ENCODE assay signal across 14 cellular contexts in the genomic region with DNA sequence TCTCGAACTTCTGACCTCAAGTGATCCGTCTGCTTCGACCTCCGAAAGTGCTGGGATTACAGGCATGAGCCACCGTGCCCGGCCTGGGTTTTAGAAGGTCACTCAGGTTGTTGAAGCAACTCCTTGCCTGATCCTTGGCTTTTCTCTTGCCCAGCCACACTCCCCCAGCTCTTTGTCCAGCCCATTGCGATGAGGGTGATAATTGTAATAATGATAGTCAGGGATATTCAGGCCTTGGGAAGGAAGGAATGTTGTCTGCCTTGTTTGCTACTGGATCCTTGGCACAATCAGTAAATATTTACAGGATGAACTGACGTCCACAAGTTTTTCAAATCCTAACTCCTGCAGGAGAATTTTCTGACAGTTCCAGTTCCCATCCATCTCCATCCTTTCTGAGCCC. TPM values are rescaled to one million over a fixed set of nuclear protein-coding genes. Genes with fewer than 3 reads are reported as not detected.
DNase-seq lines count a peak whose midpoint lies in the region; ATAC-seq and TF ChIP-seq lines count a peak whose summit lies in the region.
"Had no signal": no experiment of that assay in that cellular context is flagged by ENCODE, and none has a peak within 500 bp of the region (broad histone marks: within the 10 kb centered on the region; RNA-seq: fewer than 3 reads in every experiment).

No MANE protein-coding gene starts in this region.

- 68 to 89% methylated on average over 7 to 8 of the region's 8 CpGs for WGBS in body of pancreas, 2 donors
- 78 to 79% (median 79%) methylated on average over 8 of the region's 8 CpGs for WGBS in ovary, 3 donors

- H3K9me3 ChIP-seq in BLaER1 (no peaks in the 10 kb centered on the region), DOHH2 (ENCODE audit: control insufficient read depth, insufficient read depth, low read length) (no peaks in the 10 kb centered on the region), body of pancreas (no peaks in the 10 kb centered on the region), ovary (no peaks in the 10 kb centered on the region)
- H3K9me3 ChIP-seq: esophagus muscularis mucosa had no signal

- H3K4me1 Mint-ChIP-seq in WTC11 (peaks cover 19% of the 10 kb centered on the region), memory B cell (peaks cover 33% of the 10 kb centered on the region)

- H3K27me3 Mint-ChIP-seq in WTC11 (ENCODE audit: low read depth), result peaks cover 4% of the 10 kb centered on the region; the same call in 1 of the 2 replicates
- no peaks in the 10 kb centered on the region for H3K27me3 Mint-ChIP-seq in memory B cell

- no peak for TF ChIP-seq CTCF in DOHH2 (IDR thresholded peaks at IDR 0.05; ENCODE audit: low read depth, low read length, poor library complexity, severe bottlenecking)
- no peak for TF ChIP-seq CTCF in WTC11 (IDR thresholded peaks at IDR 0.05)
- no peak for TF ChIP-seq CTCF in body of pancreas (IDR thresholded peaks at IDR 0.05)
- no peak for TF ChIP-seq CTCF in ovary (IDR thresholded peaks at IDR 0.05)

- no peaks in the 10 kb centered on the region for H3K27me3 ChIP-seq in BLaER1
- no peaks in the 10 kb centered on the region for H3K27me3 ChIP-seq in DOHH2 (ENCODE audit: control insufficient read depth, low read length)
- H3K27me3 ChIP-seq in body of pancreas, result no peaks in the 10 kb centered on the region
- H3K27me3 ChIP-seq in ovary, result no peaks in the 10 kb centered on the region
- H3K27me3 ChIP-seq: esophagus muscularis mucosa, hepatocyte had no signal

- H3K9me2 ChIP-seq in DOHH2 (replicated peaks; ENCODE audit: control insufficient read depth, low read length), result no peaks in the 10 kb centered on the region

- peaks cover 84% of the 10 kb centered on the region for H3K79me2 ChIP-seq in DOHH2 (ENCODE audit: control insufficient read depth, low read length)

- peaks cover 54% of the 10 kb centered on the region for H3K36me3 ChIP-seq in BLaER1
- H3K36me3 ChIP-seq in DOHH2 (ENCODE audit: control insufficient read depth, low read length), result peaks cover 60% of the 10 kb centered on the region
- H3K36me3 ChIP-seq in body of pancreas (replicated peaks in 1 of 2; ENCODE audit: insufficient read depth in 1 of 2, low read depth in 2 of 2), result no peaks in the 10 kb centered on the region
- H3K36me3 ChIP-seq in ovary, result no peaks in the 10 kb centered on the region

- TF ChIP-seq EP300 in ovary (IDR thresholded peaks at IDR 0.05), result no peak

- CTCF ChIA-PET in WTC11 (lab: Charles Lee), result no interaction called here

- DNase-seq in WTC11 (ENCODE audit: low spot score) (no peak), memory B cell (ENCODE audit: low spot score in 2 of 2) (no peak), body of pancreas (no peak), SIG-M5 (lab: John Stamatoyannopoulos, UW) (no peak), ovary (no peak)
- DNase-seq: activated effector memory CD4-positive, alpha-beta T cell treated with anti-CD3 and anti-CD28 coated beads, Interleukin-2, amount 50 U/mL, for 16 hours; C1 segment of cervical spinal cord; stimulated activated CD4-positive, alpha-beta T cell treated with anti-CD3 and anti-CD28 coated beads, Interleukin-2, amount 100 ng/mL, for 24 hours had no signal

- H3K27ac ChIP-seq in BLaER1, result no peak overlapping the region
- H3K27ac ChIP-seq in DOHH2 (ENCODE audit: low read depth, low read length), result no peak overlapping the region
- H3K27ac ChIP-seq in body of pancreas, result no peak overlapping the region
- H3K27ac ChIP-seq in ovary, result no peak overlapping the region
- H3K27ac ChIP-seq: esophagus muscularis mucosa, hepatocyte had no signal

- POLR2A ChIA-PET in WTC11 (lab: Charles Lee), result no interaction called here

- peaks cover 64% of the 10 kb centered on the region for H4K20me1 ChIP-seq in BLaER1
- H4K20me1 ChIP-seq in DOHH2 (ENCODE audit: control insufficient read depth, insufficient read depth, low read depth, low read length), result peaks cover 15% of the 10 kb centered on the region; the same call in 1 of the 2 replicates

- peaks cover 5% of the 10 kb centered on the region for H3F3A ChIP-seq in DOHH2 (ENCODE audit: control insufficient read depth, insufficient read depth)

- H3K4me2 ChIP-seq in BLaER1 (peak overlapping the region; percentile 99), DOHH2 (ENCODE audit: low read length) (peak overlapping the region; percentile 83)

- peaks cover 70% of the 10 kb centered on the region for H3K4me1 ChIP-seq in BLaER1
- H3K4me1 ChIP-seq in DOHH2 (ENCODE audit: control insufficient read depth, low read length), result peaks cover 65% of the 10 kb centered on the region
- peaks cover 30% of the 10 kb centered on the region for H3K4me1 ChIP-seq in body of pancreas
- peaks cover 20% of the 10 kb centered on the region for H3K4me1 ChIP-seq in ovary (ENCODE audit: insufficient read depth)

- H3K27ac Mint-ChIP-seq in WTC11 (peak overlapping the region; percentile 73; the same call in 1 of the 2 replicates), memory B cell (peak overlapping the region; percentile 60)

- TF ChIP-seq POLR2A in body of pancreas (IDR thresholded peaks at IDR 0.05) (no peak), ovary (IDR thresholded peaks at IDR 0.05) (no peak)

- peaks cover 15% of the 10 kb centered on the region for H3K36me3 Mint-ChIP-seq in WTC11
- peaks cover 3% of the 10 kb centered on the region for H3K36me3 Mint-ChIP-seq in memory B cell

- peak overlapping the region; percentile 13; the same call in 1 of the 2 replicates for H3K9ac ChIP-seq in BLaER1

- H3K4me3 Mint-ChIP-seq in WTC11 (peak overlapping the region; percentile 94), memory B cell (peak overlapping the region; percentile 34)

- H3K9me3 Mint-ChIP-seq in WTC11 (peaks cover 7% of the 10 kb centered on the region), memory B cell (no peaks in the 10 kb centered on the region)

- ATAC-seq in WTC11 (no peak), memory B cell (ENCODE audit: low read depth) (no peak), body of pancreas (no peak), GM21515 (IDR thresholded peaks at IDR 0.05; ENCODE audit: unreplicated experiment) (no peak)
- ATAC-seq: Right ventricle myocardium inferior had no signal

- H3K4me3 ChIP-seq in BLaER1, result no peak overlapping the region
- H3K4me3 ChIP-seq in DOHH2 (ENCODE audit: low read length), result peak overlapping the region; percentile 32
- no peak overlapping the region for H3K4me3 ChIP-seq in body of pancreas
- H3K4me3 ChIP-seq in ovary, result no peak overlapping the region
- H3K4me3 ChIP-seq: esophagus muscularis mucosa, hepatocyte had no signal

- intact Hi-C loops in body of pancreas (cut with DNase I) (no loop called here), ovary (cut with DNase I) (no loop called here)

TF ChIP-seq in WTC11, 78 proteins besides CTCF, POLR2A, EP300 and RAD21 (continues in another document):
- no peak for TF ChIP-seq GABPB1 (CRISPR knock-in tag; IDR thresholded peaks at IDR 0.05)
- no peak for TF ChIP-seq TEAD1 (CRISPR knock-in tag; IDR thresholded peaks at IDR 0.05)
- TF ChIP-seq TP53 (CRISPR knock-in tag; IDR thresholded peaks at IDR 0.05), result no peak
- no peak for TF ChIP-seq SMAD3 (CRISPR knock-in tag; IDR thresholded peaks at IDR 0.05; ENCODE audit: borderline replicate concordance)
- TF ChIP-seq, protein P1, sequence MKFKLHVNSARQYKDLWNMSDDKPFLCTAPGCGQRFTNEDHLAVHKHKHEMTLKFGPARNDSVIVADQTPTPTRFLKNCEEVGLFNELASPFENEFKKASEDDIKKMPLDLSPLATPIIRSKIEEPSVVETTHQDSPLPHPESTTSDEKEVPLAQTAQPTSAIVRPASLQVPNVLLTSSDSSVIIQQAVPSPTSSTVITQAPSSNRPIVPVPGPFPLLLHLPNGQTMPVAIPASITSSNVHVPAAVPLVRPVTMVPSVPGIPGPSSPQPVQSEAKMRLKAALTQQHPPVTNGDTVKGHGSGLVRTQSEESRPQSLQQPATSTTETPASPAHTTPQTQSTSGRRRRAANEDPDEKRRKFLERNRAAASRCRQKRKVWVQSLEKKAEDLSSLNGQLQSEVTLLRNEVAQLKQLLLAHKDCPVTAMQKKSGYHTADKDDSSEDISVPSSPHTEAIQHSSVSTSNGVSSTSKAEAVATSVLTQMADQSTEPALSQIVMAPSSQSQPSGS (CRISPR knock-in tag; IDR thresholded peaks at IDR 0.05; ENCODE audit: borderline replicate concordance, low read depth), result no peak
- TF ChIP-seq IRF1 (CRISPR knock-in tag; IDR thresholded peaks at IDR 0.05), result no peak
- no peak for TF ChIP-seq PRRX2 (CRISPR knock-in tag; IDR thresholded peaks at IDR 0.05)
- no peak for TF ChIP-seq OVOL2 (CRISPR knock-in tag; IDR thresholded peaks at IDR 0.05; ENCODE audit: borderline replicate concordance)
- TF ChIP-seq, protein P2, sequence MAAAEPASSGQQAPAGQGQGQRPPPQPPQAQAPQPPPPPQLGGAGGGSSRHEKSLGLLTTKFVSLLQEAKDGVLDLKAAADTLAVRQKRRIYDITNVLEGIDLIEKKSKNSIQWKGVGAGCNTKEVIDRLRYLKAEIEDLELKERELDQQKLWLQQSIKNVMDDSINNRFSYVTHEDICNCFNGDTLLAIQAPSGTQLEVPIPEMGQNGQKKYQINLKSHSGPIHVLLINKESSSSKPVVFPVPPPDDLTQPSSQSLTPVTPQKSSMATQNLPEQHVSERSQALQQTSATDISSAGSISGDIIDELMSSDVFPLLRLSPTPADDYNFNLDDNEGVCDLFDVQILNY (CRISPR knock-in tag; IDR thresholded peaks at IDR 0.05), result no peak
- TF ChIP-seq CBFB (CRISPR knock-in tag; IDR thresholded peaks at IDR 0.05; ENCODE audit: low read depth), result no peak
- TF ChIP-seq ZNF263 (CRISPR knock-in tag; IDR thresholded peaks at IDR 0.05; ENCODE audit: low read depth), result no peak

RNA-seq across cellular contexts. Expression of gene THOP1, which starts 1.8 kb away (rescaled TPM):
- total RNA-seq in WTC11 (2021) (165 to 181 TPM (median 176 TPM) in 3 replicates), body of pancreas (10 to 100 TPM; 17.5 to 19.7 TPM), ovary (10 to 100 TPM; 26.2 to 54.7 (median 39.5) TPM)
- polyA plus RNA-seq in ovary, result 10 to 100 TPM; 11.3 to 44.3 TPM

RNA-seq across cellular contexts. Expression of gene SGTA, which starts 4.0 kb away (rescaled TPM):
- total RNA-seq in WTC11 (2021) (89.3 to 91.2 TPM (median 89.4 TPM) in 3 replicates), body of pancreas (10 to 100 TPM; 24.6 to 41.5 TPM), ovary (10 to 100 TPM; 42.0 to 65.3 (median 53.4) TPM)
- polyA plus RNA-seq in ovary, result 10 to 100 TPM; 27.0 to 65.5 TPM

RNA-seq across cellular contexts. Expression of gene ZNF554, which starts 32.6 kb away (rescaled TPM):
- total RNA-seq in WTC11 (2021) (5.7 to 6.2 TPM (median 6.1 TPM) in 3 replicates), body of pancreas (1 to 10 TPM; 3.6 to 4.4 TPM), ovary (10 to 100 TPM in 1 of 7 donors, 1 to 10 TPM in 6; 4.9 to 10.5 (median 7.6) TPM)
- 1 to 10 TPM; 5.7 to 6.9 TPM for polyA plus RNA-seq in ovary

RNA-seq across cellular contexts. Expression of gene SLC39A3, which starts 47.3 kb away (rescaled TPM):
- 34.8 to 38.0 TPM (median 35.2 TPM) in 3 replicates for total RNA-seq in WTC11 (2021)
- 10 to 100 TPM; 36.1 to 48.8 TPM for total RNA-seq in body of pancreas
- total RNA-seq in ovary, result 10 to 100 TPM; 12.2 to 40.2 (median 18.3) TPM
- 10 to 100 TPM; 11.6 to 18.2 TPM for polyA plus RNA-seq in ovary

RNA-seq across cellular contexts. Expression of gene ZNF555, which starts 54.2 kb away (rescaled TPM):
- total RNA-seq in WTC11 (2021) (6.6 to 7.2 TPM (median 6.6 TPM) in 3 replicates), body of pancreas (1 to 10 TPM; 2.3 to 4.6 TPM), ovary (10 to 100 TPM in 6 of 7 donors, 1 to 10 TPM in 1; 4.5 to 18.0 (median 14.8) TPM)
- polyA plus RNA-seq in ovary, result 1 to 10 TPM; 5.7 to 6.7 TPM
